ENCODE assay signal across 28 cellular contexts in the genomic region with DNA sequence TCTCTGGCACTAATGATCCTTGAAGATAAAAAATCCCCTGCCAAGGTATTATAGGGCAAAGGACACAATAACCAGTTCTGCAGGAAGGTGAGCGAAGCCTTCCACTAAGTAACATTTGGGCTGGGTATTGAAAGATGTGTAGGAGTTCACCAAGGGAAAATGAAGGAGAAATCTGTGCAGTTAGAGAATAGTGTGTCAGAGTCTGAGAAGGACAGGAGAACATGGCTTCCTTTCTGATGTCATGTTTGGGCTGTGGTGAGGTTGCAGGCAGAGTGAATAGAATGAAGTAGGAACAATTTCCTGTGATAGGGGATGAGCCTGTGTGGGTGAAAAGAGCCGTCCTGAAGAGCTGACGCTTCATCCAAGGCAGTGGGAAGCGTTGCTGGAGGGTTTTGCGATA. TPM values are rescaled to one million over a fixed set of nuclear protein-coding genes. Genes with fewer than 3 reads are reported as not detected.
DNase-seq lines count a peak whose midpoint lies in the region; ATAC-seq and TF ChIP-seq lines count a peak whose summit lies in the region.
"Had no signal": no experiment of that assay in that cellular context is flagged by ENCODE, and none has a peak within 500 bp of the region (broad histone marks: within the 10 kb centered on the region; RNA-seq: fewer than 3 reads in every experiment).

No MANE protein-coding gene starts in this region.

- no peaks in the 10 kb centered on the region for H3F3A ChIP-seq in MM.1S (ENCODE audit: insufficient read depth, low read length)

- H3K27me3 Mint-ChIP-seq in natural killer cell treated with Interleukin-12 subunit alpha and Interleukin-12 subunit beta and Interleukin-15 and Interleukin-18, amount 100 ng/mL, for 72 hours = peaks cover 7 to 12% of the 10 kb centered on the region in 2 donors
- H3K27me3 Mint-ChIP-seq in natural killer cell (ENCODE audit: low read depth in 2 of 2) = peaks cover 0 to 7% of the 10 kb centered on the region in 2 donors

- H3K4me3 ChIP-seq in MM.1S (ENCODE audit: low read length) (no peak overlapping the region), epithelial cell of esophagus (ENCODE audit: low read length) (no peak overlapping the region)
- H3K4me3 ChIP-seq: dorsolateral prefrontal cortex, right lobe of liver, SK-N-MC had no signal

- no peak overlapping the region for H3K9ac ChIP-seq in MM.1S (ENCODE audit: low read length)

- H4K20me1 ChIP-seq in MM.1S (ENCODE audit: insufficient read depth, low read length) = no peaks in the 10 kb centered on the region

- intact Hi-C loops in natural killer cell (cut with micrococcal nuclease) = no loop called here

- H3K27ac ChIP-seq in MM.1S (ENCODE audit: low read length) = no peak overlapping the region
- H3K27ac ChIP-seq: dorsolateral prefrontal cortex, right lobe of liver, RWPE1, SK-N-MC had no signal

- no peaks in the 10 kb centered on the region for H3K36me3 Mint-ChIP-seq in natural killer cell treated with Interleukin-12 subunit alpha and Interleukin-12 subunit beta and Interleukin-15 and Interleukin-18, amount 100 ng/mL, for 72 hours
- no peaks in the 10 kb centered on the region for H3K36me3 Mint-ChIP-seq in natural killer cell
- H3K36me3 Mint-ChIP-seq: activated naive CD8-positive, alpha-beta T cell; type B pancreatic cell had no signal

- no peak overlapping the region for H2AFZ ChIP-seq in MM.1S (ENCODE audit: low read length)

- peak overlapping the region in 1 of 2 donors; percentile 23 for H3K27ac Mint-ChIP-seq in natural killer cell treated with Interleukin-12 subunit alpha and Interleukin-12 subunit beta and Interleukin-15 and Interleukin-18, amount 100 ng/mL, for 72 hours
- H3K27ac Mint-ChIP-seq in natural killer cell = no peak overlapping the region
- H3K27ac Mint-ChIP-seq: activated naive CD8-positive, alpha-beta T cell; type B pancreatic cell had no signal

- H3K9me3 ChIP-seq in MM.1S (replicated peaks; ENCODE audit: insufficient read depth, low read length) = no peaks in the 10 kb centered on the region
- H3K9me3 ChIP-seq: right lobe of liver had no signal

- no peak for TF ChIP-seq CTCF in natural killer cell (IDR thresholded peaks at IDR 0.05)
- no peak for TF ChIP-seq CTCF in MM.1S (IDR thresholded peaks at IDR 0.05; ENCODE audit: low read length)
- TF ChIP-seq CTCF in epithelial cell of esophagus (IDR thresholded peaks at IDR 0.05; ENCODE audit: insufficient read depth, low read depth, low read length, missing control alignments) = no peak

- H3K4me2 ChIP-seq in MM.1S (ENCODE audit: low read depth, low read length) = 0 out of 2 replicates have a peak overlapping the region, but pooled peaks have one; percentile 22

- no peak for ATAC-seq in natural killer cell treated with Interleukin-12 subunit alpha and Interleukin-12 subunit beta and Interleukin-15 and Interleukin-18, amount 100 ng/mL, for 72 hours
- ATAC-seq in natural killer cell (no peak), GM19452 (IDR thresholded peaks at IDR 0.05; ENCODE audit: unreplicated experiment) (no peak), HG03342 (IDR thresholded peaks at IDR 0.05; ENCODE audit: unreplicated experiment) (no peak)
- ATAC-seq: HCT116, left ventricle myocardium superior had no signal

- no peak for DNase-seq in natural killer cell treated with Interleukin-12 subunit alpha and Interleukin-12 subunit beta and Interleukin-15 and Interleukin-18, amount 100 ng/mL, for 72 hours (ENCODE audit: low spot score)
- DNase-seq in natural killer cell (no peak), MM.1S (no peak), epithelial cell of esophagus (ENCODE audit: low read depth) (peak; percentile 38), superior temporal gyrus (ENCODE audit: extremely low spot score) (no peak), dermis blood vessel endothelial cell (no peak)
- DNase-seq: activated CD4-positive, alpha-beta T cell treated with anti-CD3 and anti-CD28 coated beads, Interleukin-2, amount 50 U/mL, for 48 hours; central memory CD4-positive, alpha-beta T cell; COR-L47; DMS79 treated with DMSO at 0.1 percent for 48 hours; dorsolateral prefrontal cortex; KG1; left ventricle myocardium superior; NCI-H1694; NCI-H2171 treated with DMSO at 0.1 percent for 48 hours; NCI-H526; posterior cingulate gyrus; right lobe of liver had no signal

- H3K9me3 Mint-ChIP-seq in natural killer cell treated with Interleukin-12 subunit alpha and Interleukin-12 subunit beta and Interleukin-15 and Interleukin-18, amount 100 ng/mL, for 72 hours = no peaks in the 10 kb centered on the region
- no peaks in the 10 kb centered on the region for H3K9me3 Mint-ChIP-seq in natural killer cell
- H3K9me3 Mint-ChIP-seq: type B pancreatic cell had no signal

- H3K4me1 Mint-ChIP-seq in natural killer cell treated with Interleukin-12 subunit alpha and Interleukin-12 subunit beta and Interleukin-15 and Interleukin-18, amount 100 ng/mL, for 72 hours (ENCODE audit: low read depth in 2 of 2) = peaks cover 9 to 14% of the 10 kb centered on the region in 2 donors
- peaks cover 0 to 13% of the 10 kb centered on the region in 2 donors for H3K4me1 Mint-ChIP-seq in natural killer cell

- H3K4me1 ChIP-seq in MM.1S (ENCODE audit: low read length) = no peaks in the 10 kb centered on the region

- peak overlapping the region; percentile 50 for H3K4me3 Mint-ChIP-seq in natural killer cell treated with Interleukin-12 subunit alpha and Interleukin-12 subunit beta and Interleukin-15 and Interleukin-18, amount 100 ng/mL, for 72 hours
- no peak overlapping the region for H3K4me3 Mint-ChIP-seq in natural killer cell
- H3K4me3 Mint-ChIP-seq: activated naive CD8-positive, alpha-beta T cell; type B pancreatic cell had no signal

- no peaks in the 10 kb centered on the region for H3K36me3 ChIP-seq in MM.1S (replicated peaks; ENCODE audit: insufficient read depth, low read length)
- H3K36me3 ChIP-seq: right lobe of liver had no signal

- no peaks in the 10 kb centered on the region for H3K79me2 ChIP-seq in MM.1S (ENCODE audit: low read length)

- H3K27me3 ChIP-seq in MM.1S (replicated peaks; ENCODE audit: insufficient read depth, low read length) = no peaks in the 10 kb centered on the region
- H3K27me3 ChIP-seq: dorsolateral prefrontal cortex, right lobe of liver had no signal

- no peaks in the 10 kb centered on the region for H3K9me2 ChIP-seq in MM.1S (replicated peaks; ENCODE audit: insufficient read depth, low read length)

RNA-seq across cellular contexts. Expression of a gene that starts 24.1 kb away (rescaled TPM):
- total RNA-seq in natural killer cell treated with Interleukin-12 subunit alpha and Interleukin-12 subunit beta and Interleukin-15 and Interleukin-18, amount 100 ng/mL, for 72 hours = 100 to 1,000 TPM in 1 of 2 donors, 10 to 100 TPM in 1; 13.3 to 104 TPM
- total RNA-seq in natural killer cell = 10 to 100 TPM; 11.5 to 17.7 (median 14.4) TPM
- under 0.01 and 0.28 TPM in 2 replicates for total RNA-seq in dermis blood vessel endothelial cell
- total RNA-seq: astrocyte had no signal

RNA-seq across cellular contexts. Expression of a gene that starts 34.4 kb away (rescaled TPM):
- total RNA-seq in natural killer cell treated with Interleukin-12 subunit alpha and Interleukin-12 subunit beta and Interleukin-15 and Interleukin-18, amount 100 ng/mL, for 72 hours = under 1 TPM in 1 of 2 donors, not detected in 1; 0.50 TPM
- not detected for total RNA-seq in natural killer cell
- not detected in 2 replicates for total RNA-seq in dermis blood vessel endothelial cell
- total RNA-seq: glomerular endothelial cell, mononuclear cell had no signal
